10 cellular contexts compared by ENCODE assay signal in genomic region chr17:82787081-82787848, GRCh38.
DNase-seq lines count a peak whose midpoint lies in the region; ATAC-seq and TF ChIP-seq lines count a peak whose summit lies in the region.
"Had no signal": no experiment of that assay in that cellular context is flagged by ENCODE, and none has a peak within 500 bp of the region (broad histone marks: within the 10 kb centered on the region; RNA-seq: fewer than 3 reads in every experiment).

No MANE protein-coding gene starts in this region.

- no peak overlapping the region for H3K27ac ChIP-seq in brain microvascular endothelial cell

- peak; percentile 18 for DNase-seq in GOT3 (lab: John Stamatoyannopoulos, UW)
- peak; percentile 96 for DNase-seq in NCI-H510A treated with DMSO at 0.1 percent for 48 hours (lab: John Stamatoyannopoulos, UW)
- peak; percentile 87 for DNase-seq in fibroblast of mammary gland (ENCODE audit: low read depth)
- peak; percentile 33 for DNase-seq in skeletal muscle cell (ENCODE audit: low read depth)
- DNase-seq in T-helper 1 cell: no peak
- no peak for DNase-seq in brain microvascular endothelial cell
- DNase-seq: DND-41; stimulated activated naive CD8-positive, alpha-beta T cell treated with anti-CD3 and anti-CD28 coated beads, Interleukin-15, amount 100 ng/mL, for 72 hours had no signal

- no peak for TF ChIP-seq CTCF in fibroblast of mammary gland (conservative IDR thresholded peaks at IDR 0.05; ENCODE audit: control insufficient read depth, insufficient read depth, low read depth, low read length)
- no peak for TF ChIP-seq CTCF in brain microvascular endothelial cell (IDR thresholded peaks at IDR 0.05; ENCODE audit: low read depth, low read length, missing control alignments)

- no peak for ATAC-seq in HG03108 (IDR thresholded peaks at IDR 0.05; ENCODE audit: unreplicated experiment)
- no peak for ATAC-seq in GM21786 (IDR thresholded peaks at IDR 0.05; ENCODE audit: unreplicated experiment)
- ATAC-seq: stimulated activated naive CD8-positive, alpha-beta T cell treated with anti-CD3 and anti-CD28 coated beads, Interleukin-15, amount 100 ng/mL, for 72 hours had no signal

- in situ Hi-C loops in brain microvascular endothelial cell (cut with HindIII; ENCODE audit: low pct_ligation_motif_present, low sequenced_read_pairs): no loop called here

- H3K36me3 ChIP-seq in brain microvascular endothelial cell (replicated peaks): peaks cover 2% of the 10 kb centered on the region

- no peaks in the 10 kb centered on the region for H3K27me3 ChIP-seq in brain microvascular endothelial cell (replicated peaks)

- no peak overlapping the region for H3K4me3 ChIP-seq in fibroblast of mammary gland (ENCODE audit: control insufficient read depth, low read depth, low read length)
- no peak overlapping the region for H3K4me3 ChIP-seq in skeletal muscle cell (ENCODE audit: low read depth, low read length)
- no peak overlapping the region for H3K4me3 ChIP-seq in brain microvascular endothelial cell (ENCODE audit: low read depth, low read length)

Comparison
In these comparisons a context has a peak if more than half of its experiments do, and no peak if none do; other contexts are left out.
1. DNase-seq: peak in GOT3 (single experiment), NCI-H510A treated with DMSO at 0.1 percent for 48 hours (single experiment), fibroblast of mammary gland (single experiment) and skeletal muscle cell (single experiment); none in T-helper 1 cell (0 of 5) and brain microvascular endothelial cell (single experiment).